8 cellular contexts compared by ENCODE assay signal in the genomic region with DNA sequence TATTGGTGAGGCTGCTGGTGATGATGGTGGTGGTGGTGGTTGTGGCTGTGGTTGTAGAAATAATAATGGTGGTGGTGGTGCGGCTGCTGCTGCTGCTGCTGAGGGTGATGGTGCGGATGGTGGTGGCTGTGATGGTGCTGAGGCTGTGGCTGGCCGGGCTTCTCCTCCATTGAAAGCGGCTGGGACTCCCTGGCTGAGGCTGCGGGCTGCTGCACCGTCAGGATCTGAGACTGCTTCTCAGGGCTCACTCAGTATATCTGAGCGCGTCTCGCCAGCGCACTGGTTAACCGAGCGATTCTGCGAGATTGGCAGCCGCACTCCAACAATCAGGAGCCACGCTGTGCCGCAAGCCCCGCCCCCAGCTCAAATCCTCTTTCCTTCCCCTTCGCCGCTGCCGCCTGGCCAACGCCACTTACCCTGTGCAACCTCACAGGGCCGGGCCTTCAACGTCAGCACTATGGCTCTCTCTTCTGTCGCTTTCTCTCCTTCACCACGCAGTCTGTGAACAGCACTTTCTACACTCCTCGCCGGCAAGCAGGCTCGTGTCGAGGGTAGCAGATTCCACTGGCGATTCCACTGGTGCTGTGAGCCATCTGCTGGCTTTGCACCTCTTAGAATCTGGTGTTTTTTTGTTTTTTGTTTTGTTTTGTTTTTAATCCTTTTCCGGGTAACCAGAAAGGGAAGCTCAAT. TPM values are rescaled to one million over a fixed set of nuclear protein-coding genes. Genes with fewer than 3 reads are reported as not detected.
A peak's percentile ranks its signal among the peaks of the same experiment; 100 is the strongest.
DNase-seq lines count a peak whose midpoint lies in the region; ATAC-seq and TF ChIP-seq lines count a peak whose summit lies in the region.

A gene with protein sequence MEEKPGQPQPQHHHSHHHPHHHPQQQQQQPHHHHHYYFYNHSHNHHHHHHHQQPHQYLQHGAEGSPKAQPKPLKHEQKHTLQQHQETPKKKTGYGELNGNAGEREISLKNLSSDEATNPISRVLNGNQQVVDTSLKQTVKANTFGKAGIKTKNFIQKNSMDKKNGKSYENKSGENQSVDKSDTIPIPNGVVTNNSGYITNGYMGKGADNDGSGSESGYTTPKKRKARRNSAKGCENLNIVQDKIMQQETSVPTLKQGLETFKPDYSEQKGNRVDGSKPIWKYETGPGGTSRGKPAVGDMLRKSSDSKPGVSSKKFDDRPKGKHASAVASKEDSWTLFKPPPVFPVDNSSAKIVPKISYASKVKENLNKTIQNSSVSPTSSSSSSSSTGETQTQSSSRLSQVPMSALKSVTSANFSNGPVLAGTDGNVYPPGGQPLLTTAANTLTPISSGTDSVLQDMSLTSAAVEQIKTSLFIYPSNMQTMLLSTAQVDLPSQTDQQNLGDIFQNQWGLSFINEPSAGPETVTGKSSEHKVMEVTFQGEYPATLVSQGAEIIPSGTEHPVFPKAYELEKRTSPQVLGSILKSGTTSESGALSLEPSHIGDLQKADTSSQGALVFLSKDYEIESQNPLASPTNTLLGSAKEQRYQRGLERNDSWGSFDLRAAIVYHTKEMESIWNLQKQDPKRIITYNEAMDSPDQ (minus strand): TSS at position 259 of the 690 bp plus-strand sequence. CDS start 89 bp downstream, at position 170.

- TF ChIP-seq CTCF in suprapubic skin (IDR thresholded peaks at IDR 0.05): no peak

- ATAC-seq in HG02610 (IDR thresholded peaks at IDR 0.05; ENCODE audit: unreplicated experiment): peak; percentile 86
- ATAC-seq in activated naive CD4-positive, alpha-beta T cell treated with anti-CD3 and anti-CD28 coated beads, Interleukin-2, amount 50 U/mL, for 72 hours: peak; percentile 90 to 93

- H3K4me3 ChIP-seq in GM08714 (ENCODE audit: low read length) (peak within 1 kb of the TSS; percentile 87), suprapubic skin (peak within 1 kb of the TSS; percentile 73)

- peak; percentile 97 to 99 for TF ChIP-seq POLR2A in suprapubic skin (IDR thresholded peaks at IDR 0.05)

- H3K27ac Mint-ChIP-seq in activated naive CD4-positive, alpha-beta T cell treated with anti-CD3 and anti-CD28 coated beads, Interleukin-2, amount 50 U/mL, for 72 hours: peak within 1 kb of the TSS; percentile 89 to 100

- DNase-seq in NCI-H1092 treated with DMSO at 0.1 percent for 48 hours (lab: John Stamatoyannopoulos, UW) (peak; percentile 98), SKM-1 (lab: John Stamatoyannopoulos, UW; ENCODE audit: unreplicated experiment) (peak; percentile 97), globus pallidus (ENCODE audit: low spot score) (peak; percentile 100), nucleus accumbens (lab: John Stamatoyannopoulos, UW) (peak; percentile 71 to 100 (median 99)), suprapubic skin (ENCODE audit: low spot score in 2 of 2) (peak; percentile 100)
- peak; percentile 98 for DNase-seq in activated naive CD4-positive, alpha-beta T cell treated with anti-CD3 and anti-CD28 coated beads, Interleukin-2, amount 50 U/mL, for 72 hours (ENCODE audit: low spot score in 2 of 2)

- H3K4me1 ChIP-seq in suprapubic skin: peaks cover 44% of the 10 kb centered on the region

- H3K36me3 ChIP-seq in suprapubic skin: peaks cover 7% of the 10 kb centered on the region

- no peaks in the 10 kb centered on the region for H3K9me3 ChIP-seq in suprapubic skin

- no peaks in the 10 kb centered on the region for H3K9me3 Mint-ChIP-seq in activated naive CD4-positive, alpha-beta T cell treated with anti-CD3 and anti-CD28 coated beads, Interleukin-2, amount 50 U/mL, for 72 hours

- no peaks in the 10 kb centered on the region for H3K27me3 ChIP-seq in suprapubic skin

- peaks cover 27 to 32% of the 10 kb centered on the region in 2 donors for H3K36me3 Mint-ChIP-seq in activated naive CD4-positive, alpha-beta T cell treated with anti-CD3 and anti-CD28 coated beads, Interleukin-2, amount 50 U/mL, for 72 hours

- peak within 1 kb of the TSS; percentile 94 for H3K27ac ChIP-seq in suprapubic skin

- under 1% methylated on average over 25 of the region's 31 CpGs for WGBS in suprapubic skin

- TF ChIP-seq EP300 in suprapubic skin (IDR thresholded peaks at IDR 0.05): no peak

RNA-seq across cellular contexts. Expression of the gene that starts here (rescaled TPM):
- 100 to 1,000 TPM in 1 of 2 donors, 10 to 100 TPM in 1; 63.6 to 113 TPM for total RNA-seq in activated naive CD4-positive, alpha-beta T cell treated with anti-CD3 and anti-CD28 coated beads, Interleukin-2, amount 50 U/mL, for 72 hours
- total RNA-seq in suprapubic skin: 10 to 100 TPM; 31.0 to 36.4 (median 35.6) TPM

Comparison
In these comparisons a context has a peak if more than half of its experiments do, and no peak if none do; other contexts are left out.
1. Peak in every context shown above with its lines: DNase-seq, ATAC-seq, H3K4me3 ChIP-seq and H3K27ac ChIP-seq.